1 cellular context compared by ENCODE assay signal in genomic region chr3:23968467-23969184, GRCh38.
TF ChIP-seq lines count a peak whose summit lies in the region.

No MANE protein-coding gene starts in this region.

TF ChIP-seq in IMR-90, 13 proteins besides CTCF, POLR2A, EP300 and RAD21 (continued from another document):
- peak; percentile 78 for TF ChIP-seq CEBPB (IDR thresholded peaks at IDR 0.05; ENCODE audit: low read depth, low read length)
- 0 out of 2 replicates have a peak, but pooled peaks have one; percentile 11 for TF ChIP-seq FOS (IDR thresholded peaks at IDR 0.05; ENCODE audit: low read depth, low read length)
- 0 out of 2 replicates have a peak, but pooled peaks have one; percentile 10 for TF ChIP-seq NFE2L2 (IDR thresholded peaks at IDR 0.05; ENCODE audit: low read depth, low read length)
